ENCODE assay signal across 23 cellular contexts in the genomic region with DNA sequence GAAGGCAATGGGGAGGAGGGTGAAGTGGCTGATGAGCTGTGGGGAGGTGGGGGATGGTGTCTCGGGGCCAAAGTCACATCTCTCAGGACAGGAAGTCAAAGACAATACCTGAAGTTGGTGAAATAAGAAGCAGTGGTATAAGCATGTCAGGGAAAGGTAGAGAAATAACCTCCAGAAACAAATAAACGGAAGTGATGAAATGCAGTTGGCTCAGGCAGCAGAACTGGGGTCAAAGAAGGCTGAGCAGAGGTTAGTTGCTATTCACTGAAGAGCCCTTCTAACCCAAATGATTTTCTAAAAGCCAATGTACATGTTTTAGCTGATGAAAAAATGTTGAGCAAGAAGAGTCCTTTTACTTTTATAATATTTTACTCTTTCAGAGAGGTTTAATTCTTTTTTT.
DNase-seq lines count a peak whose midpoint lies in the region; ATAC-seq, FAIRE-seq and TF ChIP-seq lines count a peak whose summit lies in the region.
"Had no signal": no experiment of that assay in that cellular context is flagged by ENCODE, and none has a peak within 500 bp of the region (broad histone marks: within the 10 kb centered on the region; RNA-seq: fewer than 3 reads in every experiment).

No MANE protein-coding gene starts in this region.

- TF ChIP-seq CTCF in OCI-LY1 (IDR thresholded peaks at IDR 0.05; ENCODE audit: low read length) (no peak), endothelial cell of umbilical vein (IDR thresholded peaks at IDR 0.05; ENCODE audit: extremely low read depth in 1 of 2, insufficient read depth in 1 of 2, low read depth in 1 of 2, low read length in 2 of 2) (no peak), endothelial cell (IDR thresholded peaks at IDR 0.05; ENCODE audit: unreplicated experiment) (no peak)

- H3K27me3 ChIP-seq in Karpas-422 (ENCODE audit: low read length): no peaks in the 10 kb centered on the region
- no peaks in the 10 kb centered on the region for H3K27me3 ChIP-seq in OCI-LY1 (ENCODE audit: insufficient read depth, low read length)
- H3K27me3 ChIP-seq in endothelial cell of umbilical vein (ENCODE audit: control insufficient read depth in 2 of 2, insufficient read depth in 2 of 2, low read length in 2 of 2): peaks cover 0 to 2% of the 10 kb centered on the region in 2 experiments
- H3K27me3 ChIP-seq: ascending aorta, tibial nerve had no signal

- H3K27me3 Mint-ChIP-seq in endothelial cell (ENCODE audit: unreplicated experiment): peaks cover 2% of the 10 kb centered on the region
- H3K27me3 Mint-ChIP-seq: B cell had no signal

- H3K9me3 Mint-ChIP-seq in endothelial cell (ENCODE audit: unreplicated experiment): no peaks in the 10 kb centered on the region

- no peaks in the 10 kb centered on the region for H3K79me2 ChIP-seq in Karpas-422 (ENCODE audit: low read length)
- H3K79me2 ChIP-seq in OCI-LY1 (ENCODE audit: insufficient read depth, low read length): no peaks in the 10 kb centered on the region
- no peaks in the 10 kb centered on the region for H3K79me2 ChIP-seq in endothelial cell of umbilical vein (ENCODE audit: control insufficient read depth, insufficient read depth, low read length)

- no peak for TF ChIP-seq POLR2A in endothelial cell of umbilical vein (IDR thresholded peaks at IDR 0.05; ENCODE audit: low read depth, low read length)

- no peaks in the 10 kb centered on the region for H3K9me3 ChIP-seq in Karpas-422 (ENCODE audit: low read length)
- H3K9me3 ChIP-seq in OCI-LY1 (ENCODE audit: low read length): no peaks in the 10 kb centered on the region
- H3K9me3 ChIP-seq in endothelial cell of umbilical vein (replicated peaks; ENCODE audit: control insufficient read depth, insufficient read depth, low read length): no peaks in the 10 kb centered on the region
- H3K9me3 ChIP-seq: A549, ascending aorta, MG63, tibial nerve had no signal

- no peak overlapping the region for H3K4me2 ChIP-seq in Karpas-422 (ENCODE audit: low read depth, low read length, poor library complexity, severe bottlenecking)
- H3K4me2 ChIP-seq in OCI-LY1 (ENCODE audit: low read length): no peak overlapping the region
- no peak overlapping the region for H3K4me2 ChIP-seq in endothelial cell of umbilical vein (ENCODE audit: insufficient read depth, low read length)
- H3K4me2 ChIP-seq: A549 had no signal

- CTCF ChIA-PET in endothelial cell of umbilical vein (lab: Charles Lee): interaction anchor here (1.2 kb wide), 1 partner anchor 20 kb away, joined by 4 read pairs; no protein-coding TSS in a partner anchor

- ATAC-seq in HG03025 (IDR thresholded peaks at IDR 0.05; ENCODE audit: low FRiP score, unreplicated experiment): no peak
- no peak for ATAC-seq in GM19324 (IDR thresholded peaks at IDR 0.05; ENCODE audit: low FRiP score, unreplicated experiment)
- ATAC-seq: A549 had no signal

- H3K4me1 Mint-ChIP-seq in endothelial cell (ENCODE audit: unreplicated experiment): no peaks in the 10 kb centered on the region

- H3K9ac ChIP-seq in Karpas-422 (ENCODE audit: low read length) (no peak overlapping the region), OCI-LY1 (ENCODE audit: low read length) (no peak overlapping the region), endothelial cell of umbilical vein (replicated peaks; ENCODE audit: extremely low read depth, insufficient read depth, low read length) (no peak overlapping the region)

- H3K4me3 Mint-ChIP-seq in endothelial cell (ENCODE audit: unreplicated experiment): no peak overlapping the region
- H3K4me3 Mint-ChIP-seq: activated CD4-positive, alpha-beta memory T cell treated with anti-CD3 and anti-CD28 coated beads for 36 hours; activated naive CD8-positive, alpha-beta T cell; B cell; neural crest cell had no signal

- intact Hi-C loops in endothelial cell of umbilical vein (cut with micrococcal nuclease): no loop called here

- H4K20me1 ChIP-seq in Karpas-422 (ENCODE audit: insufficient read depth, low read depth, low read length) (no peaks in the 10 kb centered on the region), OCI-LY1 (ENCODE audit: insufficient read depth, low read length) (no peaks in the 10 kb centered on the region), endothelial cell of umbilical vein (replicated peaks; ENCODE audit: control insufficient read depth, extremely low read depth, insufficient read depth, low read length) (no peaks in the 10 kb centered on the region)

- H3K27ac Mint-ChIP-seq in endothelial cell (ENCODE audit: unreplicated experiment): no peak overlapping the region
- H3K27ac Mint-ChIP-seq: activated CD4-positive, alpha-beta memory T cell treated with anti-CD3 and anti-CD28 coated beads for 36 hours; activated naive CD8-positive, alpha-beta T cell; activated T-helper 2 cell treated with anti-CD3 and anti-CD28 coated beads, Interferon-gamma antibody, Interleukin-2, Interleukin-4, amounts not matched to agents 10 μg/mL and 5 μg/mL and 100 μg/mL, durations not matched to agents 14 hours and 24 hours and 36 hours; B cell had no signal

- H3K4me3 ChIP-seq in Karpas-422 (ENCODE audit: low read length): no peak overlapping the region
- H3K4me3 ChIP-seq in OCI-LY1 (ENCODE audit: low read depth, low read length, poor library complexity, severe bottlenecking): no peak overlapping the region
- no peak overlapping the region for H3K4me3 ChIP-seq in endothelial cell of umbilical vein (replicated peaks in 1 of 3; ENCODE audit: insufficient read depth in 1 of 3, low read depth in 1 of 3, low read length in 3 of 3)
- H3K4me3 ChIP-seq: A549, ascending aorta, MG63, tibial nerve had no signal

- no peaks in the 10 kb centered on the region for H3K9me1 ChIP-seq in endothelial cell of umbilical vein (replicated peaks; ENCODE audit: control insufficient read depth, extremely low read depth, insufficient read depth, low read length)

- H3K4me1 ChIP-seq in Karpas-422 (ENCODE audit: low read length) (peaks cover 8% of the 10 kb centered on the region), OCI-LY1 (ENCODE audit: insufficient read depth, low read length, severe bottlenecking) (peaks cover 49% of the 10 kb centered on the region), endothelial cell of umbilical vein (ENCODE audit: control insufficient read depth, extremely low read depth, insufficient read depth, low read length) (no peaks in the 10 kb centered on the region)
- H3K4me1 ChIP-seq: ascending aorta had no signal

- dilution Hi-C loops in endothelial cell of umbilical vein (cut with MboI; ENCODE audit: extremely low pct_ligation_motif_present, low sequenced_read_pairs): no loop called here

- no peak overlapping the region for H3K27ac ChIP-seq in Karpas-422 (ENCODE audit: low read length)
- peak overlapping the region; percentile 25 for H3K27ac ChIP-seq in OCI-LY1 (ENCODE audit: low read depth, low read length, poor library complexity, severe bottlenecking)
- no peak overlapping the region for H3K27ac ChIP-seq in endothelial cell of umbilical vein (ENCODE audit: insufficient read depth, low read depth, low read length)
- H3K27ac ChIP-seq: A549, ascending aorta, tibial nerve had no signal

- DNase-seq in AML-193 (lab: John Stamatoyannopoulos, UW): peak; percentile 55 to 62
- DNase-seq in Karpas-422: peak; percentile 44
- no peak for DNase-seq in endothelial cell of umbilical vein (ENCODE audit: low read depth, low spot score)
- DNase-seq in endothelial cell (ENCODE audit: low spot score): no peak
- no peak for DNase-seq in kidney glomerular epithelial cell (lab: John Stamatoyannopoulos, UW)
- DNase-seq: activated CD4-positive, alpha-beta memory T cell treated with anti-CD3 and anti-CD28 coated beads for 36 hours; activated CD8-positive, alpha-beta memory T cell treated with anti-CD3 and anti-CD28 coated beads, Interleukin-2, amount 50 U/mL, for 48 hours; caudate nucleus; HCEC 1CT; MG63; NCI-H146; NCI-H510A; SW 1271 had no signal

- H3F3A ChIP-seq in OCI-LY1 (ENCODE audit: insufficient read depth, low read length): no peaks in the 10 kb centered on the region; the same call in none of the 2 replicates

- no peaks in the 10 kb centered on the region for H3K36me3 Mint-ChIP-seq in endothelial cell (ENCODE audit: low read depth, unreplicated experiment)
- H3K36me3 Mint-ChIP-seq: activated CD4-positive, alpha-beta memory T cell treated with anti-CD3 and anti-CD28 coated beads for 36 hours had no signal

- no TSS peak for BruUV-seq in endothelial cell of umbilical vein (replicated peaks; lab: Mats Ljungman, UMichigan)

- peak; percentile 59 for FAIRE-seq in endothelial cell of umbilical vein (lab: Jason Lieb, UNC)
- FAIRE-seq: A549 had no signal

- H3K9me2 ChIP-seq in Karpas-422 (replicated peaks; ENCODE audit: insufficient read depth, low read length) (no peaks in the 10 kb centered on the region), OCI-LY1 (ENCODE audit: low read depth, low read length) (no peaks in the 10 kb centered on the region)

- H2AFZ ChIP-seq in Karpas-422 (ENCODE audit: low read length) (no peak overlapping the region), OCI-LY1 (ENCODE audit: low read length) (no peak overlapping the region), endothelial cell of umbilical vein (ENCODE audit: low read depth, low read length) (no peak overlapping the region)

- POLR2A ChIA-PET in endothelial cell of umbilical vein (lab: Charles Lee): no interaction called here

- H3K36me3 ChIP-seq in Karpas-422 (ENCODE audit: insufficient read depth, low read length) (no peaks in the 10 kb centered on the region), OCI-LY1 (ENCODE audit: insufficient read depth, low read length) (no peaks in the 10 kb centered on the region), endothelial cell of umbilical vein (ENCODE audit: control insufficient read depth in 2 of 2, extremely low read depth in 1 of 2, insufficient read depth in 2 of 2, low read length in 2 of 2) (no peaks in the 10 kb centered on the region)
- H3K36me3 ChIP-seq: ascending aorta, MG63, tibial nerve had no signal

TF ChIP-seq in endothelial cell of umbilical vein, 7 proteins besides CTCF, POLR2A, EP300 and RAD21:
- TF ChIP-seq EZH2 (IDR thresholded peaks at IDR 0.05; ENCODE audit: borderline replicate concordance, low read depth, low read length, severe bottlenecking) (no peak), POLR2AphosphoS5 (IDR thresholded peaks at IDR 0.05; ENCODE audit: insufficient read depth, low read depth, low read length) (no peak), JUN (IDR thresholded peaks at IDR 0.05; ENCODE audit: borderline replicate concordance, insufficient read depth, insufficient read length, low read depth) (no peak), MYC (IDR thresholded peaks at IDR 0.05; ENCODE audit: low read depth, low read length) (no peak), GATA2 (IDR thresholded peaks at IDR 0.05; ENCODE audit: insufficient read depth, insufficient read length, low read depth, low read length) (no peak), FOS (IDR thresholded peaks at IDR 0.05; ENCODE audit: borderline replicate concordance, insufficient read depth, low read length) (no peak)
- TF ChIP-seq, protein P1, sequence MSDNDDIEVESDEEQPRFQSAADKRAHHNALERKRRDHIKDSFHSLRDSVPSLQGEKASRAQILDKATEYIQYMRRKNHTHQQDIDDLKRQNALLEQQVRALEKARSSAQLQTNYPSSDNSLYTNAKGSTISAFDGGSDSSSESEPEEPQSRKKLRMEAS (IDR thresholded peaks at IDR 0.05; ENCODE audit: insufficient read depth, insufficient read length): no peak
TF ChIP-seq in endothelial cell of umbilical vein: peak in this region for 0.

Comparison
In these comparisons a context has a peak if more than half of its experiments do, and no peak if none do; other contexts are left out.
1. DNase-seq: peak in AML-193 (2 of 2) and Karpas-422 (single experiment); none in endothelial cell of umbilical vein (single experiment), endothelial cell (single experiment) and kidney glomerular epithelial cell (single experiment).